ENCODE assay signal across 15 cellular contexts in genomic region chr3:45537596-45537959, GRCh38. TPM values are rescaled to one million over a fixed set of nuclear protein-coding genes. Genes with fewer than 3 reads are reported as not detected.
DNase-seq lines count a peak whose midpoint lies in the region; ATAC-seq and TF ChIP-seq lines count a peak whose summit lies in the region.
"Had no signal": no experiment of that assay in that cellular context is flagged by ENCODE, and none has a peak within 500 bp of the region (broad histone marks: within the 10 kb centered on the region; RNA-seq: fewer than 3 reads in every experiment).

No MANE protein-coding gene starts in this region.

- H3K36me3 ChIP-seq in breast epithelium (no peaks in the 10 kb centered on the region), heart left ventricle (peaks cover 0 to 6% (median 0%) of the 10 kb centered on the region in 9 donors), uterus (no peaks in the 10 kb centered on the region)

- TF ChIP-seq POLR2A in breast epithelium (IDR thresholded peaks at IDR 0.05) (no peak), heart left ventricle (IDR thresholded peaks at IDR 0.05) (no peak), uterus (IDR thresholded peaks at IDR 0.05) (no peak)

- TF ChIP-seq CTCF in breast epithelium (IDR thresholded peaks at IDR 0.05) (no peak), MCF 10A (IDR thresholded peaks at IDR 0.05; ENCODE audit: unreplicated experiment) (no peak), heart left ventricle (IDR thresholded peaks at IDR 0.05) (no peak), nephron (IDR thresholded peaks at IDR 0.05; ENCODE audit: unreplicated experiment in 3 of 3) (no peak), uterus (IDR thresholded peaks at IDR 0.05) (no peak)

- H3K4me1 Mint-ChIP-seq in MCF 10A (ENCODE audit: insufficient read depth, unreplicated experiment) = no peaks in the 10 kb centered on the region
- H3K4me1 Mint-ChIP-seq in nephron = peaks cover 20% of the 10 kb centered on the region
- no peaks in the 10 kb centered on the region for H3K4me1 Mint-ChIP-seq in activated T-helper 17 cell treated with anti-CD3 and anti-CD28 coated beads, Interleukin-2, amount 50 U/mL, for 72 hours

- BruUV-seq in MCF 10A (replicated peaks; lab: Mats Ljungman, UMichigan) = no TSS peak

- H3K4me3 ChIP-seq in breast epithelium (no peak overlapping the region), heart left ventricle (no peak overlapping the region), uterus (no peak overlapping the region)
- H3K4me3 ChIP-seq: A549 had no signal

- H3K9me3 ChIP-seq in breast epithelium (no peaks in the 10 kb centered on the region), heart left ventricle (no peaks in the 10 kb centered on the region), uterus (no peaks in the 10 kb centered on the region)
- H3K9me3 ChIP-seq: A549 had no signal

- H3K4me1 ChIP-seq in breast epithelium = peaks cover 3 to 5% of the 10 kb centered on the region in 2 donors
- peaks cover 7 to 51% (median 27%) of the 10 kb centered on the region in 12 donors for H3K4me1 ChIP-seq in heart left ventricle
- no peaks in the 10 kb centered on the region for H3K4me1 ChIP-seq in uterus
- H3K4me1 ChIP-seq: A549 had no signal

- H3K27me3 ChIP-seq in breast epithelium = no peaks in the 10 kb centered on the region
- no peaks in the 10 kb centered on the region for H3K27me3 ChIP-seq in heart left ventricle
- H3K27me3 ChIP-seq in uterus = no peaks in the 10 kb centered on the region

- ATAC-seq in heart left ventricle = peak; percentile 6 to 26 (median 8)
- no peak for ATAC-seq in activated T-helper 17 cell treated with anti-CD3 and anti-CD28 coated beads, Interleukin-2, amount 50 U/mL, for 72 hours (replicated peaks)
- ATAC-seq in GM21390 (IDR thresholded peaks at IDR 0.05; ENCODE audit: unreplicated experiment) = no peak
- no peak for ATAC-seq in GM18517 (IDR thresholded peaks at IDR 0.05; ENCODE audit: unreplicated experiment)
- ATAC-seq: A549 had no signal

- peak overlapping the region; percentile 67 to 68 for H3K27ac ChIP-seq in breast epithelium
- peak overlapping the region; percentile 37 to 85 (median 78) for H3K27ac ChIP-seq in heart left ventricle
- peak overlapping the region; percentile 52 to 62 for H3K27ac ChIP-seq in uterus
- H3K27ac ChIP-seq: A549 had no signal

- 60 to 75% (median 65%) methylated on average over 5 of the region's 5 CpGs for WGBS in heart left ventricle, 4 donors

- no peak for DNase-seq in breast epithelium (ENCODE audit: low spot score in 2 of 2)
- DNase-seq in MCF 10A (ENCODE audit: unreplicated experiment) = no peak
- no peak for DNase-seq in heart left ventricle
- DNase-seq in uterus = no peak
- DNase-seq: CD4-positive, CD25-positive, alpha-beta regulatory T cell; DMS79; NCI-H2029 treated with DMSO at 0.1 percent for 48 hours; SHP77 treated with DMSO at 0.1 percent for 48 hours; stimulated activated CD4-positive, alpha-beta T cell treated with anti-CD3 and anti-CD28 coated beads, Interleukin-12 subunit alpha, Interleukin-12 subunit beta, amount 100 ng/mL, for 4 hours; T-helper 2 cell had no signal

- intact Hi-C loops in breast epithelium (cut with DNase I; ENCODE audit: low total_unique reads) = no loop called here
- intact Hi-C loops in MCF 10A (cut with micrococcal nuclease) = no loop called here
- intact Hi-C loops in heart left ventricle (cut with DNase I) = loop anchor here in 2 of 10 donors (2.0 to 10.0 kb wide), 2 partner anchors 57 to 121 kb away; partner anchors contain the start of gene LIMD1 (in 1 of the 2)
- intact Hi-C loops in uterus (cut with DNase I; ENCODE audit: low total_unique reads) = no loop called here

- H3K9me3 Mint-ChIP-seq in MCF 10A (ENCODE audit: unreplicated experiment) (no peaks in the 10 kb centered on the region), nephron (no peaks in the 10 kb centered on the region)
- no peaks in the 10 kb centered on the region for H3K9me3 Mint-ChIP-seq in activated T-helper 17 cell treated with anti-CD3 and anti-CD28 coated beads, Interleukin-2, amount 50 U/mL, for 72 hours
- H3K9me3 Mint-ChIP-seq: CD4-positive, CD25-positive, alpha-beta regulatory T cell had no signal

- CTCF ChIA-PET in MCF 10A (lab: Yijun Ruan, JAX) = interaction anchor here (0.6 kb wide), 1 partner anchor 42 kb away, joined by 5 read pairs; no protein-coding TSS in a partner anchor

- no peaks in the 10 kb centered on the region for H3K27me3 Mint-ChIP-seq in MCF 10A (ENCODE audit: insufficient read depth, unreplicated experiment)
- no peaks in the 10 kb centered on the region for H3K27me3 Mint-ChIP-seq in nephron (ENCODE audit: low read depth)
- no peaks in the 10 kb centered on the region for H3K27me3 Mint-ChIP-seq in activated T-helper 17 cell treated with anti-CD3 and anti-CD28 coated beads, Interleukin-2, amount 50 U/mL, for 72 hours
- H3K27me3 Mint-ChIP-seq: CD4-positive, CD25-positive, alpha-beta regulatory T cell had no signal

- POLR2A ChIA-PET in MCF 10A (lab: Yijun Ruan, JAX) = no interaction called here

- no peak overlapping the region for H3K27ac Mint-ChIP-seq in MCF 10A (ENCODE audit: low read depth, unreplicated experiment)
- H3K27ac Mint-ChIP-seq in nephron = peak overlapping the region; percentile 68 to 90 (median 89)
- no peak overlapping the region for H3K27ac Mint-ChIP-seq in activated T-helper 17 cell treated with anti-CD3 and anti-CD28 coated beads, Interleukin-2, amount 50 U/mL, for 72 hours
- H3K27ac Mint-ChIP-seq: CD4-positive, CD25-positive, alpha-beta regulatory T cell had no signal

- H3K4me3 Mint-ChIP-seq in MCF 10A (ENCODE audit: unreplicated experiment) (no peak overlapping the region), nephron (no peak overlapping the region)
- H3K4me3 Mint-ChIP-seq in activated T-helper 17 cell treated with anti-CD3 and anti-CD28 coated beads, Interleukin-2, amount 50 U/mL, for 72 hours = no peak overlapping the region
- H3K4me3 Mint-ChIP-seq: CD4-positive, CD25-positive, alpha-beta regulatory T cell had no signal

- H3K36me3 Mint-ChIP-seq in MCF 10A (ENCODE audit: insufficient read depth, unreplicated experiment) (peaks cover 40% of the 10 kb centered on the region), nephron (ENCODE audit: low read depth) (peaks cover 14% of the 10 kb centered on the region)
- peaks cover 20% of the 10 kb centered on the region for H3K36me3 Mint-ChIP-seq in activated T-helper 17 cell treated with anti-CD3 and anti-CD28 coated beads, Interleukin-2, amount 50 U/mL, for 72 hours (ENCODE audit: low read depth)

RNA-seq across cellular contexts. Expression of gene LIMD1, which starts 57.0 kb away (rescaled TPM):
- total RNA-seq in breast epithelium (10 to 100 TPM; 23.0 to 25.9 (median 25.8) TPM), MCF 10A (2022) (25.4 and 28.2 TPM in 2 replicates), heart left ventricle (10 to 100 TPM; 24.8 to 42.8 (median 32.9) TPM), uterus (10 to 100 TPM in 2 of 4 donors, 1 to 10 TPM in 2; 7.9 to 34.6 (median 15.7) TPM)
- 10 to 100 TPM; 14.4 to 17.7 TPM for polyA plus RNA-seq in heart left ventricle
- total RNA-seq in activated T-helper 17 cell treated with anti-CD3 and anti-CD28 coated beads, Interleukin-2, amount 50 U/mL, for 72 hours = 10 to 100 TPM; 27.6 to 46.5 TPM

Comparison
In these comparisons a context has a peak if more than half of its experiments do, and no peak if none do; other contexts are left out.
1. H3K27ac Mint-ChIP-seq: peak in nephron (3 of 3); none in MCF 10A (single experiment) and activated T-helper 17 cell treated with anti-CD3 and anti-CD28 coated beads, Interleukin-2, amount 50 U/mL, for 72 hours (single experiment).
2. ATAC-seq: peak in heart left ventricle (4 of 4); none in activated T-helper 17 cell treated with anti-CD3 and anti-CD28 coated beads, Interleukin-2, amount 50 U/mL, for 72 hours (single experiment), GM21390 (single experiment) and GM18517 (single experiment).
3. Peak in every context shown above with its lines, with median percentiles within 50 percentile points of each other: H3K27ac ChIP-seq.